Comparison of ENCODE assay signal across 19 cellular contexts in genomic region chr9:22054529-22054928, GRCh38. TPM values are rescaled to one million over a fixed set of nuclear protein-coding genes. Genes with fewer than 3 reads are reported as not detected.
"Had no signal": no experiment of that assay in that cellular context is flagged by ENCODE, and none has a peak within 500 bp of the region (broad histone marks: within the 10 kb centered on the region; RNA-seq: fewer than 3 reads in every experiment).

No MANE protein-coding gene starts in this region.

- H3K36me3 Mint-ChIP-seq: naive thymus-derived CD8-positive, alpha-beta T cell; type B pancreatic cell had no signal

- H3K4me3 Mint-ChIP-seq: dendritic cell treated with granulocyte-macrophage colony-stimulating factor and Interleukin-4, amounts not matched to agents 40 ng/mL and 50 ng/mL, for 4 days; effector memory CD8-positive, alpha-beta T cell; naive thymus-derived CD8-positive, alpha-beta T cell; type B pancreatic cell had no signal

- H3K36me3 ChIP-seq: esophagus squamous epithelium, heart left ventricle, neutrophil had no signal

- H3K27ac ChIP-seq: esophagus squamous epithelium, heart left ventricle, neutrophil had no signal

- H3K9me3 Mint-ChIP-seq: dendritic cell treated with granulocyte-macrophage colony-stimulating factor and Interleukin-4, amounts not matched to agents 40 ng/mL and 50 ng/mL, for 4 days; effector memory CD8-positive, alpha-beta T cell; naive thymus-derived CD8-positive, alpha-beta T cell; type B pancreatic cell had no signal

- H3K27me3 Mint-ChIP-seq: effector memory CD8-positive, alpha-beta T cell; naive thymus-derived CD8-positive, alpha-beta T cell; type B pancreatic cell had no signal

- DNase-seq: effector memory CD8-positive, alpha-beta T cell; esophagus squamous epithelium; heart left ventricle; hippocampal formation; kidney glomerular epithelial cell; mammary epithelial cell; mucosa of descending colon; naive thymus-derived CD8-positive, alpha-beta T cell; stimulated activated CD4-positive, alpha-beta T cell treated with anti-CD3 and anti-CD28 coated beads, Interleukin-12 subunit alpha, Interleukin-12 subunit beta, amount 100 ng/mL, for 4 hours; stimulated activated naive CD4-positive, alpha-beta T cell treated with Interleukin-2 at 50 U/mL for 16 hours had no signal

- ATAC-seq: effector memory CD8-positive, alpha-beta T cell; heart left ventricle; left lobe of liver; mucosa of descending colon; naive thymus-derived CD8-positive, alpha-beta T cell; sciatic nerve had no signal

- H3K4me3 ChIP-seq: esophagus squamous epithelium, heart left ventricle, mucosa of descending colon had no signal

- H3K27me3 ChIP-seq: esophagus squamous epithelium, heart left ventricle, neutrophil had no signal

- FAIRE-seq: urothelium cell line had no signal

- H3K27ac Mint-ChIP-seq: dendritic cell treated with granulocyte-macrophage colony-stimulating factor and Interleukin-4, amounts not matched to agents 40 ng/mL and 50 ng/mL, for 4 days; effector memory CD8-positive, alpha-beta T cell; naive thymus-derived CD8-positive, alpha-beta T cell; type B pancreatic cell had no signal

- H3K9me3 ChIP-seq: esophagus squamous epithelium, heart left ventricle, mucosa of descending colon, neutrophil had no signal

RNA-seq across cellular contexts. Expression of gene CDKN2B, which starts 45.4 kb away (rescaled TPM):
- total RNA-seq: naive thymus-derived CD8-positive, alpha-beta T cell; skeletal muscle tissue had no signal

RNA-seq across cellular contexts. Expression of gene CDKN2B-AS1, which starts 59.9 kb away (rescaled TPM):
- total RNA-seq: epithelial cell of proximal tubule, left lobe of liver had no signal
- polyA plus RNA-seq: heart left ventricle; naive thymus-derived CD8-positive, alpha-beta T cell; neural cell had no signal
